In genomic region chr12:127083028-127083949, GRCh38 we compare ENCODE assay signal across 8 cellular contexts.
DNase-seq lines count a peak whose midpoint lies in the region; ATAC-seq and TF ChIP-seq lines count a peak whose summit lies in the region.

No MANE protein-coding gene starts in this region.

- in situ Hi-C loops in Caki2 (cut with HindIII; ENCODE audit: low pct_unique_long_range_greater_than_20kb, low sequenced_read_pairs), result no loop called here

- H3K27ac Mint-ChIP-seq in activated CD8-positive, alpha-beta T cell treated with anti-CD3 and anti-CD28 coated beads, Interleukin-2, amount 10 ng/mL, durations not matched to agents 7 days and 5 days, result peak overlapping the region; percentile 58

- TF ChIP-seq CTCF in gastroesophageal sphincter (IDR thresholded peaks at IDR 0.05), result no peak
- no peak for TF ChIP-seq CTCF in prostate gland (IDR thresholded peaks at IDR 0.05)

- no peaks in the 10 kb centered on the region for H3K9me3 Mint-ChIP-seq in activated CD8-positive, alpha-beta T cell treated with anti-CD3 and anti-CD28 coated beads, Interleukin-2, amount 10 ng/mL, durations not matched to agents 7 days and 5 days (ENCODE audit: insufficient read depth)

- no peaks in the 10 kb centered on the region for H3K36me3 Mint-ChIP-seq in activated CD8-positive, alpha-beta T cell treated with anti-CD3 and anti-CD28 coated beads, Interleukin-2, amount 10 ng/mL, durations not matched to agents 7 days and 5 days (ENCODE audit: low read depth)

- H3K4me3 ChIP-seq in gastroesophageal sphincter (peak overlapping the region; percentile 43 to 64), prostate gland (peak overlapping the region; percentile 14 to 16)

- H3K27ac ChIP-seq in gastroesophageal sphincter (peak overlapping the region in 1 of 4 donors; percentile 9), prostate gland (no peak overlapping the region)

- CTCF ChIA-PET in activated CD8-positive, alpha-beta T cell treated with anti-CD3 and anti-CD28 coated beads, Interleukin-2, amount 10 ng/mL, durations not matched to agents 7 days and 5 days (lab: Charles Lee), result interaction anchor here (1.1 kb wide), 1 partner anchor 26 kb away, joined by 3 read pairs; no protein-coding TSS in a partner anchor

- POLR2A ChIA-PET in activated CD8-positive, alpha-beta T cell treated with anti-CD3 and anti-CD28 coated beads, Interleukin-2, amount 10 ng/mL, durations not matched to agents 7 days and 5 days (lab: Charles Lee), result no interaction called here

- TF ChIP-seq POLR2A in GM19099 (IDR thresholded peaks at IDR 0.05; ENCODE audit: extremely low read depth, insufficient read length, low read depth) (peak; percentile 23), gastroesophageal sphincter (IDR thresholded peaks at IDR 0.05) (no peak), prostate gland (IDR thresholded peaks at IDR 0.05) (no peak)

- intact Hi-C loops in prostate gland (cut with DNase I), result no loop called here

- H3K27me3 ChIP-seq in gastroesophageal sphincter (peaks cover 13% of the 10 kb centered on the region), prostate gland (replicated peaks; ENCODE audit: insufficient read depth) (no peaks in the 10 kb centered on the region)

- peak overlapping the region; percentile 58 for H3K4me3 Mint-ChIP-seq in activated CD8-positive, alpha-beta T cell treated with anti-CD3 and anti-CD28 coated beads, Interleukin-2, amount 10 ng/mL, durations not matched to agents 7 days and 5 days

- peaks cover 3% of the 10 kb centered on the region for H3K4me1 Mint-ChIP-seq in activated CD8-positive, alpha-beta T cell treated with anti-CD3 and anti-CD28 coated beads, Interleukin-2, amount 10 ng/mL, durations not matched to agents 7 days and 5 days (ENCODE audit: low read depth)

- no peak for TF ChIP-seq EP300 in gastroesophageal sphincter (IDR thresholded peaks at IDR 0.05)

- no peaks in the 10 kb centered on the region for H3K36me3 ChIP-seq in gastroesophageal sphincter
- no peaks in the 10 kb centered on the region for H3K36me3 ChIP-seq in prostate gland

- H3K9me3 ChIP-seq in gastroesophageal sphincter (no peaks in the 10 kb centered on the region), prostate gland (no peaks in the 10 kb centered on the region)

- peak; percentile 77 for DNase-seq in Caki2 (ENCODE audit: low read depth)
- peak; percentile 73 for DNase-seq in NCI-H2107 (lab: John Stamatoyannopoulos, UW)
- peak; percentile 35 for DNase-seq in activated CD8-positive, alpha-beta T cell treated with anti-CD3 and anti-CD28 coated beads, Interleukin-2, amount 10 ng/mL, durations not matched to agents 7 days and 5 days
- DNase-seq in prostate gland (ENCODE audit: low spot score), result no peak
- DNase-seq in nucleus accumbens (lab: John Stamatoyannopoulos, UW), result no peak

- ATAC-seq in HG03135 (IDR thresholded peaks at IDR 0.05; ENCODE audit: unreplicated experiment), result peak; percentile 98
- ATAC-seq in activated CD8-positive, alpha-beta T cell treated with anti-CD3 and anti-CD28 coated beads, Interleukin-2, amount 10 ng/mL, durations not matched to agents 7 days and 5 days, result peak; percentile 88
- ATAC-seq in gastroesophageal sphincter, result peak; percentile 72

- peaks cover 0 to 17% (median 0%) of the 10 kb centered on the region in 3 donors for H3K4me1 ChIP-seq in gastroesophageal sphincter
- H3K4me1 ChIP-seq in prostate gland (replicated peaks), result no peaks in the 10 kb centered on the region

- peaks cover 2% of the 10 kb centered on the region for H3K27me3 Mint-ChIP-seq in activated CD8-positive, alpha-beta T cell treated with anti-CD3 and anti-CD28 coated beads, Interleukin-2, amount 10 ng/mL, durations not matched to agents 7 days and 5 days (ENCODE audit: low read depth)

- WGBS in gastroesophageal sphincter (ENCODE audit: low coverage in 1 of 2), 2 donors, result 13 to 23% methylated on average over 5 to 6 of the region's 6 CpGs
- 21% methylated on average over 6 of the region's 6 CpGs for WGBS in prostate gland

Comparison
In these comparisons a context has a peak if more than half of its experiments do, and no peak if none do; other contexts are left out.
1. DNase-seq: peak in Caki2 (single experiment), NCI-H2107 (single experiment) and activated CD8-positive, alpha-beta T cell treated with anti-CD3 and anti-CD28 coated beads, Interleukin-2, amount 10 ng/mL, durations not matched to agents 7 days and 5 days (single experiment); none in prostate gland (single experiment) and nucleus accumbens (0 of 56).
2. Peak in every context shown above with its lines, with median percentiles within 50 percentile points of each other: ATAC-seq.